Comparison of ENCODE assay signal across 24 cellular contexts in the genomic region with DNA sequence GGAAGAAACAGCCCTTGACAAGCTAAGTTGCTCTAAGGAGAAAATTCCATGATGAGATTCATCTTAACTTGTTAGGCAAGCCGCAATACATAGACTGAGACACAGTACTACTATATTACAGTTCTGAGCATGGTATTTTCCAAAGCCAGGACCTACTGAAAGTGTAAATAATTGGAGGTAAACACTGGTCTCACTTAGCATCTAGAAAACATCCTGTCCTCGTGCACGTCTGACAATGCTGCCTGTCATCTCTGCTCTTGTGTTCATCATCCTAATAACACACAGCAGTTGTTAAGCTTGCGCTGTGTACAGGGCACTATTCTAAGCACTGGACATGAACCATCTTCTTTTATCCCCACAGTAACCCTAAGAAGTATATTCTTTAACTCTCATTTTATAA.
DNase-seq lines count a peak whose midpoint lies in the region; ATAC-seq and TF ChIP-seq lines count a peak whose summit lies in the region.
"Had no signal": no experiment of that assay in that cellular context is flagged by ENCODE, and none has a peak within 500 bp of the region (broad histone marks: within the 10 kb centered on the region; RNA-seq: fewer than 3 reads in every experiment).

No MANE protein-coding gene starts in this region.

- H3K9ac ChIP-seq in neural cell (ENCODE audit: low read length): no peak overlapping the region
- H3K9ac ChIP-seq: GM23248 had no signal

- peaks cover 0 to 3% of the 10 kb centered on the region in 2 donors for H3K4me1 ChIP-seq in aorta (ENCODE audit: control insufficient read depth in 1 of 2, insufficient read depth in 2 of 2, low read length in 2 of 2)

- no peak for ATAC-seq in activated T-cell treated with anti-CD3 and anti-CD28 coated beads, Interleukin-2, amount 50 U/mL, for 4 hours
- no peak for ATAC-seq in aorta (ENCODE audit: low FRiP score)

- TF ChIP-seq RAD21 in neural cell (conservative IDR thresholded peaks at IDR 0.05): no peak

- H3K27ac ChIP-seq in neural cell (ENCODE audit: low read length) (no peak overlapping the region), aorta (ENCODE audit: low read depth in 1 of 2, low read length in 2 of 2) (no peak overlapping the region)
- H3K27ac ChIP-seq: GM23248, HL-60, PC-9, SJSA1 had no signal

- H3K9me3 ChIP-seq in neural cell (ENCODE audit: low read length) (no peaks in the 10 kb centered on the region), aorta (ENCODE audit: control insufficient read depth, low read length) (no peaks in the 10 kb centered on the region)
- H3K9me3 ChIP-seq: SJSA1 had no signal

- peaks cover 8% of the 10 kb centered on the region for H3K79me2 ChIP-seq in neural cell (replicated peaks; ENCODE audit: insufficient read depth, low read length)

- H3K9me2 ChIP-seq in neural cell (ENCODE audit: insufficient read depth, low read length): no peaks in the 10 kb centered on the region

- H3K4me2 ChIP-seq in neural cell (ENCODE audit: low read length): no peak overlapping the region
- H3K4me2 ChIP-seq: PC-9 had no signal

- H3K4me3 ChIP-seq in neural cell (ENCODE audit: low read length) (no peak overlapping the region), aorta (ENCODE audit: low read length in 2 of 2) (no peak overlapping the region)
- H3K4me3 ChIP-seq: GM23248, PC-9, SJSA1 had no signal

- H4K20me1 ChIP-seq in neural cell (ENCODE audit: insufficient read depth): peaks cover 3% of the 10 kb centered on the region

- H3K9me3 Mint-ChIP-seq in activated T-cell treated with anti-CD3 and anti-CD28 coated beads, Interleukin-2, amount 50 U/mL, for 4 hours: no peaks in the 10 kb centered on the region

- no peak overlapping the region for H2AFZ ChIP-seq in neural cell (ENCODE audit: low read depth, low read length)
- H2AFZ ChIP-seq: GM23248, PC-9 had no signal

- H3K4me3 Mint-ChIP-seq in activated T-cell treated with anti-CD3 and anti-CD28 coated beads, Interleukin-2, amount 50 U/mL, for 4 hours: no peak overlapping the region

- WGBS in aorta, 2 donors: 90 to 92% methylated on average over 4 of the region's 4 CpGs

- H3K4me1 Mint-ChIP-seq in activated T-cell treated with anti-CD3 and anti-CD28 coated beads, Interleukin-2, amount 50 U/mL, for 4 hours (ENCODE audit: low read depth): peaks cover 68% of the 10 kb centered on the region

- peaks cover 4% of the 10 kb centered on the region for H3K27me3 ChIP-seq in neural cell (ENCODE audit: insufficient read depth, low read depth, low read length)
- H3K27me3 ChIP-seq in aorta (ENCODE audit: control insufficient read depth in 1 of 2, insufficient read depth in 2 of 2, low read length in 1 of 2): no peaks in the 10 kb centered on the region
- H3K27me3 ChIP-seq: SJSA1 had no signal

- TF ChIP-seq CTCF in neural cell (IDR thresholded peaks at IDR 0.05; ENCODE audit: poor library complexity, severe bottlenecking): no peak

- no peaks in the 10 kb centered on the region for H3K27me3 Mint-ChIP-seq in activated T-cell treated with anti-CD3 and anti-CD28 coated beads, Interleukin-2, amount 50 U/mL, for 4 hours (ENCODE audit: low read depth)

- H3K36me3 ChIP-seq in neural cell (ENCODE audit: insufficient read depth, low read length) (no peaks in the 10 kb centered on the region), aorta (ENCODE audit: control insufficient read depth in 1 of 2, insufficient read depth in 2 of 2, low read length in 1 of 2) (no peaks in the 10 kb centered on the region)
- H3K36me3 ChIP-seq: SJSA1 had no signal

- intact Hi-C loops in aorta (cut with DNase I): no loop called here

- no peak for TF ChIP-seq EP300 in neural cell (conservative IDR thresholded peaks at IDR 0.05; ENCODE audit: poor library complexity, severe bottlenecking)

- H3K36me3 Mint-ChIP-seq in activated T-cell treated with anti-CD3 and anti-CD28 coated beads, Interleukin-2, amount 50 U/mL, for 4 hours (ENCODE audit: insufficient read depth): peaks cover 31% of the 10 kb centered on the region

- DNase-seq in RPMI7951 (ENCODE audit: low read depth) (peak; percentile 16), foreskin melanocyte (peak; percentile 65), aorta (no peak), KG1 (lab: John Stamatoyannopoulos, UW) (no peak), HPDE6-E6E7 (ENCODE audit: extremely low spot score) (no peak)
- DNase-seq in activated T-cell treated with anti-CD3 and anti-CD28 coated beads, Interleukin-2, amount 50 U/mL, for 4 hours: no peak
- DNase-seq: C1 segment of cervical spinal cord; DMS53; GM23248; H7; Kasumi-1; MV-4-11; NCI-H1105 treated with DMSO at 0.1 percent for 48 hours; NCI-H2029; NCI-H446; NCI-H524 treated with DMSO at 0.1 percent for 48 hours; NCI-H774; NK-92 treated with Interleukin-12 subunit alpha and Interleukin-12 subunit beta, amount 100 ng/mL, for 24 hours; PC-9; Right ventricle myocardium superior; RPMI8226 had no signal

- H3F3A ChIP-seq in neural cell (ENCODE audit: insufficient read depth, low read length, poor library complexity, severe bottlenecking): peaks cover 4% of the 10 kb centered on the region

TF ChIP-seq in neural cell, 6 proteins besides CTCF, POLR2A, EP300 and RAD21:
- TF ChIP-seq MXI1 (conservative IDR thresholded peaks at IDR 0.05; ENCODE audit: poor library complexity, severe bottlenecking) (peak; percentile 29), POLR2AphosphoS5 (IDR thresholded peaks at IDR 0.05) (peak; percentile 33), TAF1 (IDR thresholded peaks at IDR 0.05; ENCODE audit: low read depth) (no peak)

Comparison
In these comparisons a context has a peak if more than half of its experiments do, and no peak if none do; other contexts are left out.
1. DNase-seq: peak in RPMI7951 (single experiment) and foreskin melanocyte (single experiment); none in activated T-cell treated with anti-CD3 and anti-CD28 coated beads, Interleukin-2, amount 50 U/mL, for 4 hours (single experiment), aorta (0 of 2), KG1 (single experiment) and HPDE6-E6E7 (single experiment).